10 cellular contexts compared by ENCODE assay signal in the genomic region with DNA sequence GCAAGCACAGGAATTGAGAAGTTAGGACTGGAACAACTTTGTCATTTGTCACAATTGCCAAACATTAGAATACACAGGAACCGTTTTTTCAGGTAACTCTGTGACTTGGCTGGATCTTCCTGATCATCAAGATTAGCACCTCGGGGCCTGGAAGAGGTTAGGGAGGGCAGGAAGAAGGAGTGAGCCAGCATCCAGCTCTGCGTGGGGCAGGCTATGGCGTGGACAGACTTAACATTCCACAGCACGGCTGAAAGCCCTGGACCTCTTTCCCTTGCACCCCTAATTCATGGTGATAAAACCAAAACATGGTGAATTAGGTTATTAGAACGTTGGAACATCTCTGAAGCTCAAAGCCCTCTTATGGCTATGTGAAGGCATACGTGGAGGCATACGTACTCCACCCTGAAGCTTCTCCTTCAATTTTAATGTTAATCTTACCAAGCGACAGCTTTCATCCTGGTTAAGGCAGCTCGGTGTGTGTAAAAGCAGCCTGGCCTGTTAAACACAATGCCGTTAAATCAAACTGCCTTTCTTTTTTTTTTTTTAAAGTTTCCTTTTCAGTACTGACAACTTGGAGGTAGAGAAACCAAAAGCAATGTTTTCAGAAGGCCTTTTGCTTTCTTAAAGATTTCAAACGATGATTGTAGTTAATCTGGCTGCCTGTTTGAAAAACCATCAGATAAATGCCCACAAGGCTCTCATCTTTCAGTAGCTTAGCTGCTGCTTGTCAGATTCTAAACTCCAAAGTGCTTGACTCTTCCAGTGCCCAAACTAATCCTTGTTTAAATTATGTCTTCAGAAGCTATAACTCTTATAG. TPM values are rescaled to one million over a fixed set of nuclear protein-coding genes. Genes with fewer than 3 reads are reported as not detected.
A peak's percentile ranks its signal among the peaks of the same experiment; 100 is the strongest.
DNase-seq lines count a peak whose midpoint lies in the region; ATAC-seq, FAIRE-seq and TF ChIP-seq lines count a peak whose summit lies in the region.
"Had no signal": no experiment of that assay in that cellular context is flagged by ENCODE, and none has a peak within 500 bp of the region (broad histone marks: within the 10 kb centered on the region; RNA-seq: fewer than 3 reads in every experiment).

No MANE protein-coding gene starts in this region.

- ATAC-seq in natural killer cell (no peak), GM21723 (IDR thresholded peaks at IDR 0.05; ENCODE audit: unreplicated experiment) (no peak), GM21526 (IDR thresholded peaks at IDR 0.05; ENCODE audit: low FRiP score, unreplicated experiment) (no peak)

- FAIRE-seq in urothelium cell line (lab: Jason Lieb, UNC), result no peak
- FAIRE-seq: H1 had no signal

- peaks cover 30% of the 10 kb centered on the region for H3K4me1 ChIP-seq in ACC112 (ENCODE audit: control insufficient read depth, insufficient read depth, low read length, unreplicated experiment)

- H3K27ac ChIP-seq in ACC112 (ENCODE audit: low read depth, low read length) (peak overlapping the region; percentile 75), KOPT-K1 (ENCODE audit: low read depth, low read length, poor library complexity, severe bottlenecking) (peak overlapping the region; percentile 92), brain microvascular endothelial cell (peak overlapping the region; percentile 88)

- DNase-seq in brain microvascular endothelial cell, result no peak
- no peak for DNase-seq in natural killer cell
- no peak for DNase-seq in urothelium cell line (ENCODE audit: low spot score)
- no peak for DNase-seq in GM10248 (ENCODE audit: extremely low spot score)
- DNase-seq: NCI-H1436 treated with DMSO at 0.1 percent for 48 hours had no signal

- H2AFZ ChIP-seq in ACC112 (ENCODE audit: low read length, unreplicated experiment), result peak overlapping the region; percentile 66

- peak overlapping the region; percentile 68 for H3K4me3 ChIP-seq in ACC112 (ENCODE audit: low read depth, low read length)
- no peak overlapping the region for H3K4me3 ChIP-seq in brain microvascular endothelial cell (ENCODE audit: low read depth, low read length)

- H3K79me2 ChIP-seq in ACC112 (ENCODE audit: control insufficient read depth, insufficient read depth, low read length, unreplicated experiment), result peaks cover 37% of the 10 kb centered on the region

- no peaks in the 10 kb centered on the region for H3K27me3 Mint-ChIP-seq in natural killer cell (ENCODE audit: low read depth in 2 of 2)

- H3K27ac Mint-ChIP-seq in natural killer cell, result peak overlapping the region; percentile 91 to 93

- CTCF ChIA-PET in GM10248 (lab: Yijun Ruan, JAX), result interaction anchor here (1.1 to 15.5 kb wide), 6 partner anchors 10 to 234 kb away, joined by 3 to 211 read pairs (median 3); no protein-coding TSS in a partner anchor

- intact Hi-C loops in natural killer cell (cut with micrococcal nuclease), result loop anchor here (1.0 kb wide), 1 partner anchor 8 kb away; no protein-coding TSS in a partner anchor

- no peaks in the 10 kb centered on the region for H3K9me3 ChIP-seq in KOPT-K1 (ENCODE audit: insufficient read depth, low read length, poor library complexity, severe bottlenecking)

- H3K27me3 ChIP-seq in ACC112 (ENCODE audit: insufficient read depth, low read length) (no peaks in the 10 kb centered on the region), brain microvascular endothelial cell (replicated peaks) (no peaks in the 10 kb centered on the region)

- TF ChIP-seq CTCF in brain microvascular endothelial cell (IDR thresholded peaks at IDR 0.05; ENCODE audit: low read depth, low read length, missing control alignments), result no peak
- TF ChIP-seq CTCF in natural killer cell (IDR thresholded peaks at IDR 0.05), result no peak
- TF ChIP-seq CTCF in GM10248 (IDR thresholded peaks at IDR 0.05; ENCODE audit: control extremely low read depth, extremely low read depth, low read depth, missing control alignments), result no peak

- H3K9me3 Mint-ChIP-seq in natural killer cell, result no peaks in the 10 kb centered on the region

- H3K36me3 ChIP-seq in ACC112 (ENCODE audit: insufficient read depth, low read length) (no peaks in the 10 kb centered on the region), KOPT-K1 (ENCODE audit: insufficient read depth, low read length) (no peaks in the 10 kb centered on the region), brain microvascular endothelial cell (replicated peaks) (no peaks in the 10 kb centered on the region)

- H3K36me3 Mint-ChIP-seq in natural killer cell, result no peaks in the 10 kb centered on the region

- POLR2A ChIA-PET in GM10248 (lab: Yijun Ruan, JAX), result interaction anchor here (0.8 kb wide), 1 partner anchor 39 kb away, joined by 3 read pairs; no protein-coding TSS in a partner anchor

- in situ Hi-C loops in brain microvascular endothelial cell (cut with HindIII; ENCODE audit: low pct_ligation_motif_present, low sequenced_read_pairs), result loop anchor here (25.0 kb wide), 1 partner anchor 200 kb away; no protein-coding TSS in a partner anchor

- peak overlapping the region; percentile 72 for H3K4me3 Mint-ChIP-seq in natural killer cell

- peaks cover 52 to 58% of the 10 kb centered on the region in 2 donors for H3K4me1 Mint-ChIP-seq in natural killer cell

RNA-seq across cellular contexts. Expression of a gene that starts 4.5 kb away (rescaled TPM):
- 10 to 100 TPM; 37.6 to 54.3 (median 47.9) TPM for total RNA-seq in natural killer cell

RNA-seq across cellular contexts. Expression of a gene that starts 33.2 kb away (rescaled TPM):
- total RNA-seq in natural killer cell, result 10 to 100 TPM; 12.5 to 17.4 (median 15.3) TPM

RNA-seq across cellular contexts. Expression of a gene that starts 46.3 kb away (rescaled TPM):
- 10 to 100 TPM in 1 of 3 donors, 1 to 10 TPM in 2; 5.5 to 13.7 (median 8.1) TPM for total RNA-seq in natural killer cell
